In genomic region chr4:16676247-16676646, GRCh38 we compare ENCODE assay signal across 18 cellular contexts.
DNase-seq lines count a peak whose midpoint lies in the region; TF ChIP-seq lines count a peak whose summit lies in the region.
"Had no signal": no experiment of that assay in that cellular context is flagged by ENCODE, and none has a peak within 500 bp of the region (broad histone marks: within the 10 kb centered on the region; RNA-seq: fewer than 3 reads in every experiment).

No MANE protein-coding gene starts in this region.

- WGBS in mammary epithelial cell (ENCODE audit: low coverage, missing lambda C conversion rate): 89% methylated on average over 2 of the region's 2 CpGs

- H3K36me3 Mint-ChIP-seq in glutamatergic neuron (ENCODE audit: unreplicated experiment) (no peaks in the 10 kb centered on the region), nephron (ENCODE audit: low read depth) (peaks cover 5% of the 10 kb centered on the region)

- dilution Hi-C loops in mammary epithelial cell (cut with HindIII; ENCODE audit: low sequenced_read_pairs): no loop called here

- H3K4me1 Mint-ChIP-seq in glutamatergic neuron (ENCODE audit: low read depth, unreplicated experiment) (peaks cover 44% of the 10 kb centered on the region), nephron (peaks cover 73% of the 10 kb centered on the region)

- no peaks in the 10 kb centered on the region for H3K79me2 ChIP-seq in mammary epithelial cell (ENCODE audit: insufficient read depth, low read length)

- DNase-seq in breast epithelium (ENCODE audit: low spot score in 2 of 2): no peak
- DNase-seq in mammary epithelial cell: no peak
- peak; percentile 31 for DNase-seq in glutamatergic neuron
- DNase-seq in left ventricle myocardium inferior: peak; percentile 53
- DNase-seq in DMS153 treated with DMSO at 0.1 percent for 48 hours (lab: John Stamatoyannopoulos, UW; ENCODE audit: unreplicated experiment): no peak
- DNase-seq in NCI-H1417 (lab: John Stamatoyannopoulos, UW): no peak
- no peak for DNase-seq in NCI-H1048 (lab: John Stamatoyannopoulos, UW)
- DNase-seq: AML-193; Caco-2; CD4-positive, alpha-beta T cell; DMS79; GDM1; HCEC 1CT had no signal

- H3K27me3 Mint-ChIP-seq in glutamatergic neuron (ENCODE audit: unreplicated experiment): no peaks in the 10 kb centered on the region
- H3K27me3 Mint-ChIP-seq in nephron (ENCODE audit: low read depth): no peaks in the 10 kb centered on the region
- H3K27me3 Mint-ChIP-seq: CD4-positive, alpha-beta T cell had no signal

- H3K4me3 ChIP-seq in breast epithelium: no peak overlapping the region
- no peak overlapping the region for H3K4me3 ChIP-seq in mammary epithelial cell (replicated peaks in 1 of 3; ENCODE audit: insufficient read depth in 1 of 3, low read depth in 2 of 3, low read length in 3 of 3)
- no peak overlapping the region for H3K4me3 ChIP-seq in left ventricle myocardium inferior
- H3K4me3 ChIP-seq: A549, GM23338 had no signal

- H3K36me3 ChIP-seq in breast epithelium: no peaks in the 10 kb centered on the region
- H3K36me3 ChIP-seq in mammary epithelial cell (ENCODE audit: insufficient read depth, low read length): no peaks in the 10 kb centered on the region
- H3K36me3 ChIP-seq in left ventricle myocardium inferior: no peaks in the 10 kb centered on the region

- H3K9me3 Mint-ChIP-seq in glutamatergic neuron (ENCODE audit: unreplicated experiment) (peaks cover 2% of the 10 kb centered on the region), nephron (no peaks in the 10 kb centered on the region)
- H3K9me3 Mint-ChIP-seq: CD4-positive, alpha-beta T cell; GM23338 had no signal

- no TSS peak for BruUV-seq in mammary epithelial cell (replicated peaks; lab: Mats Ljungman, UMichigan)

- H3K27ac Mint-ChIP-seq in glutamatergic neuron (ENCODE audit: unreplicated experiment) (no peak overlapping the region), nephron (peak overlapping the region; percentile 43 to 96 (median 75))
- H3K27ac Mint-ChIP-seq: CD4-positive, alpha-beta T cell; GM23338 had no signal

- H4K20me1 ChIP-seq in mammary epithelial cell (ENCODE audit: insufficient read depth, low read length): no peaks in the 10 kb centered on the region

- CTCF ChIA-PET in mammary epithelial cell (lab: Charles Lee; ENCODE audit: low non-redundant PET): no interaction called here

- no peak for TF ChIP-seq POLR2A in breast epithelium (IDR thresholded peaks at IDR 0.05)

- in situ Hi-C loops in mammary epithelial cell (cut with MboI; ENCODE audit: low sequenced_read_pairs in 2 of 2): no loop called here

- H3K9me3 ChIP-seq in breast epithelium (no peaks in the 10 kb centered on the region), mammary epithelial cell (replicated peaks; ENCODE audit: insufficient read depth, low read length) (no peaks in the 10 kb centered on the region), left ventricle myocardium inferior (replicated peaks) (no peaks in the 10 kb centered on the region)
- H3K9me3 ChIP-seq: A549, Caco-2 had no signal

- H3K27ac ChIP-seq in breast epithelium: peak overlapping the region; percentile 10 to 66
- H3K27ac ChIP-seq in mammary epithelial cell (ENCODE audit: insufficient read depth, low read depth, low read length): no peak overlapping the region
- peak overlapping the region; percentile 20 for H3K27ac ChIP-seq in left ventricle myocardium inferior (replicated peaks)
- H3K27ac ChIP-seq: 22Rv1, A549, C4-2B had no signal

- H3K27me3 ChIP-seq in breast epithelium (no peaks in the 10 kb centered on the region), mammary epithelial cell (ENCODE audit: insufficient read depth, low read length) (no peaks in the 10 kb centered on the region), left ventricle myocardium inferior (ENCODE audit: low read depth) (no peaks in the 10 kb centered on the region)

- intact Hi-C loops in breast epithelium (cut with DNase I; ENCODE audit: low total_unique reads): no loop called here
- intact Hi-C loops in mammary epithelial cell (cut with micrococcal nuclease): no loop called here
- intact Hi-C loops in left ventricle myocardium inferior (cut with micrococcal nuclease): no loop called here

- H3K4me1 ChIP-seq in breast epithelium (no peaks in the 10 kb centered on the region), mammary epithelial cell (ENCODE audit: insufficient read depth, low read length) (no peaks in the 10 kb centered on the region), left ventricle myocardium inferior (peaks cover 29% of the 10 kb centered on the region)
- H3K4me1 ChIP-seq: A549, Caco-2 had no signal

- H3K4me3 Mint-ChIP-seq in glutamatergic neuron (ENCODE audit: unreplicated experiment) (no peak overlapping the region), nephron (no peak overlapping the region)
- H3K4me3 Mint-ChIP-seq: CD4-positive, alpha-beta T cell; GM23338 had no signal

- TF ChIP-seq CTCF in breast epithelium (IDR thresholded peaks at IDR 0.05) (no peak), mammary epithelial cell (conservative IDR thresholded peaks at IDR 0.05 in 1 of 2, IDR thresholded peaks at IDR 0.05 in 1 of 2; ENCODE audit: extremely low read depth in 1 of 2, insufficient read depth in 1 of 2, low read depth in 1 of 2, low read length in 2 of 2) (no peak), glutamatergic neuron (IDR thresholded peaks at IDR 0.05; ENCODE audit: partially characterized antibody, unreplicated experiment) (no peak), left ventricle myocardium inferior (IDR thresholded peaks at IDR 0.05; ENCODE audit: borderline replicate concordance) (no peak), nephron (IDR thresholded peaks at IDR 0.05; ENCODE audit: unreplicated experiment in 3 of 3) (no peak)

- H3K4me2 ChIP-seq in mammary epithelial cell (ENCODE audit: insufficient read depth, low read depth, low read length): no peak overlapping the region
- H3K4me2 ChIP-seq: A549, GM23338 had no signal

- no peak overlapping the region for H3K9ac ChIP-seq in mammary epithelial cell (ENCODE audit: insufficient read depth, low read length)

- H2AFZ ChIP-seq in mammary epithelial cell (ENCODE audit: low read depth, low read length): no peak overlapping the region
- H2AFZ ChIP-seq: GM23338 had no signal

Comparison
In these comparisons a context has a peak if more than half of its experiments do, and no peak if none do; other contexts are left out.
1. DNase-seq: peak in glutamatergic neuron (single experiment) and left ventricle myocardium inferior (single experiment); none in breast epithelium (0 of 2), mammary epithelial cell (single experiment), DMS153 treated with DMSO at 0.1 percent for 48 hours (single experiment), NCI-H1417 (0 of 3) and NCI-H1048 (single experiment).